ENCODE assay signal across 9 cellular contexts in the genomic region with DNA sequence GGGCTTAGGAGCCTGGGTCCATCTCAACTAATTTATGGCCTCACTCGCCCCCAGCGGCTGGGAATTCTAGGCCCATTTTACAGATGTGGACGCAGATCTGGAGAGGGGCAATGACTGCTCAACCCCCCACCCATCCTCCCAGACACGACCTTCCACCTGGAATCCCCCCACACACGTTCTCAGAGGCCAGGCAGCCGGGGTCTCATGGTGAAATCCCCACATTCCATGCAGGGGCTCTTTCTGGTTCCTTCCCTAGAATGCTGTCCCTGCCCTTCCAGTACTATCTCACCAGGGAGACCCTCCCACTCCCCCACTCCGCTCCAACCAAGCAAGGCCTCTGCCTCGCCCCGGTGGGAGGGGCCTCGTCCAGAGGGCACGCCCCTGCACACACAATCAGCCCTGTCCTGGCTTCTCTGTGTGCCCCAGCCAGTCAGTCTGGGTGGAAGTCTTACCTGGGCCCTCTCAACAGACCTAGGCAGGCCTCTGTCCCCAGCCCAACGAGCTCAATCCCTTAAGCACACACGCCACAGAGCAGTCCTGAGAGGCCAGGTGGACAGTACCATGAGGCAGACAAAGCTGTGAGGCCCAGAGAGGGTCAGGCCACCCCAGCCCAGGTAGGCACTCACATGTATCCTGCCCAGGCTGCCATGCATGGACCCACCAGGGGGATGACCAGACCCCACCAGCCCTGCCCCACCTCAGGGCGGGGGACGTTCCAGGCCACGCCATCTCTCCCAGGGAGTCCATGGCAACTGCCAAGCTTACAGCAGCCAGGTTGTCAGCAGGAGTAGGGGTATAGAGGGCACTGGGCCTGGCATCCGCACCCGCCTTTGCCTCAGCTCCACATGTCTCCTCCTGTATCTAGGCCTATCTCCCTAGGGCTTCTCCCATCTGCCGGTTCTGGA.
DNase-seq lines count a peak whose midpoint lies in the region; ATAC-seq lines count a peak whose summit lies in the region.
"Had no signal": no experiment of that assay in that cellular context is flagged by ENCODE, and none has a peak within 500 bp of the region (broad histone marks: within the 10 kb centered on the region; RNA-seq: fewer than 3 reads in every experiment).

No MANE protein-coding gene starts in this region.

- no peak for ATAC-seq in HG02938 (IDR thresholded peaks at IDR 0.05; ENCODE audit: unreplicated experiment)

- H3K36me3 ChIP-seq in NT2/D1 (ENCODE audit: insufficient read depth, insufficient read length, low read length) (peaks cover 16% of the 10 kb centered on the region), muscle layer of duodenum (ENCODE audit: control insufficient read depth in 1 of 2, insufficient read depth in 2 of 2, low read length in 2 of 2) (peaks cover 0 to 6% of the 10 kb centered on the region in 2 donors)

- peak overlapping the region; percentile 60 for H3K27ac ChIP-seq in muscle layer of duodenum (ENCODE audit: low read length)

- H3K4me3 ChIP-seq in GM08714 (ENCODE audit: low read length) (peak overlapping the region; percentile 68; the same call in 1 of the 2 replicates), NT2/D1 (ENCODE audit: insufficient read length, low read depth) (peak overlapping the region; percentile 42), muscle layer of duodenum (ENCODE audit: low read depth in 1 of 2, low read length in 2 of 2) (peak overlapping the region; percentile 48 to 82)

- DNase-seq in NT2/D1 (ENCODE audit: low read depth, low spot score) (peak; percentile 50), cerebellar cortex (ENCODE audit: low spot score) (peak; percentile 49), KG1 (lab: John Stamatoyannopoulos, UW) (no peak), SIG-M5 treated with dmso at 0.1 percent for 504 hours (lab: John Stamatoyannopoulos, UW; ENCODE audit: unreplicated experiment) (no peak)
- no peak for DNase-seq in activated CD4-positive, CD25-positive, alpha-beta regulatory T cell (lab: John Stamatoyannopoulos, UW)
- DNase-seq: left cardiac atrium had no signal

- peak overlapping the region; percentile 76 for H3K9ac ChIP-seq in NT2/D1 (ENCODE audit: insufficient read length, low read depth)

- H3K4me1 ChIP-seq in NT2/D1 (ENCODE audit: insufficient read depth, insufficient read length) (peaks cover 16% of the 10 kb centered on the region), muscle layer of duodenum (ENCODE audit: control insufficient read depth in 1 of 2, insufficient read depth in 2 of 2, low read length in 2 of 2) (peaks cover 0 to 17% of the 10 kb centered on the region in 2 donors)

- H3K27me3 ChIP-seq in NT2/D1 (ENCODE audit: insufficient read depth, insufficient read length) (no peaks in the 10 kb centered on the region), muscle layer of duodenum (ENCODE audit: low read depth, low read length) (no peaks in the 10 kb centered on the region)

- H3K9me3 ChIP-seq in NT2/D1 (ENCODE audit: insufficient read depth, low read length), result no peaks in the 10 kb centered on the region
- no peaks in the 10 kb centered on the region for H3K9me3 ChIP-seq in muscle layer of duodenum (ENCODE audit: control insufficient read depth in 1 of 2, low read length in 2 of 2)

Comparison
In these comparisons a context has a peak if more than half of its experiments do, and no peak if none do; other contexts are left out.
1. DNase-seq: peak in NT2/D1 (single experiment) and cerebellar cortex (single experiment); none in KG1 (single experiment), SIG-M5 treated with dmso at 0.1 percent for 504 hours (single experiment) and activated CD4-positive, CD25-positive, alpha-beta regulatory T cell (0 of 4).
2. Peak in every context shown above with its lines, with median percentiles within 50 percentile points of each other: H3K4me3 ChIP-seq.